Comparison of ENCODE assay signal across 10 cellular contexts in the genomic region with DNA sequence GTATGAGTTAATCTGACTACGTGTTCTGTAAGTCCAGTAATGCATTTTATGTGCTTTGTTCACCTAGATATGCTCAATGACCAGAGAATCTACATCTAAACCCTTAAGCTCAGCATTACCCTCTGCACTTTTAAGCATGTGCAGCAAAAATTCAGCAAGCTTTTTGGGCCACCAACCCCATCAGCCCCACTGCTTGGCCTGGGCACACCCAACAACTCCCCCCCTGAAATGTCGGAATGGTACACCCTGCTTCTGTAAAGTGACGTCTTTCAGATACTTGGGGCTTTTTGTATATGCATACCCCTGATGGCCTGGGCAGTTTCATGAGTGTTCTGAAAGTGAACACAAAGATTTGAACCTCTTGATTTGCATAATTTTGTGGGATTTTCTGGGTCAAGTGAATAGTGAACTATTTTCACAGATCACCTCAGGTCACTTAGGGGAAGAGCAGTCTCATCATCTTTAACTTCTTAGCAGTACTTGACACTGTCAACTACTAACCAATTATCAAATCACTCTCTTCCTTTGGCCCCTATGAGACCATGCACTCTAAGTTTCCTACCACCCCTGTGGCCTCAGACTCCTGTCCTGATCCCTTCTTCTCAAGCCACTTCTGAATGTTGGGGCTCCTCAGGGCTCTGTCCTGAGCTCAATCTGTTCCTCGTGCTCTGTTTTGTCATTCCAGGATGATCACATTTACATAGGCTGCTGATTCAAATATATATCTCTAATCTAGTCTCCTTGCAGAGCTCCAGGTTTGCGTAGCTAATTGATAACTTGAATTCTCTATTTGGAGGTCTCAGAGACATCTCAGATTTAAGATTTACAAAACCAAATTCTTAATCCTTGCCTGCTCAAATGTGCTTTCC. TPM values are rescaled to one million over a fixed set of nuclear protein-coding genes. Genes with fewer than 3 reads are reported as not detected.
DNase-seq lines count a peak whose midpoint lies in the region; ATAC-seq and TF ChIP-seq lines count a peak whose summit lies in the region.
"Had no signal": no experiment of that assay in that cellular context is flagged by ENCODE, and none has a peak within 500 bp of the region (broad histone marks: within the 10 kb centered on the region; RNA-seq: fewer than 3 reads in every experiment).

No MANE protein-coding gene starts in this region.

- no peaks in the 10 kb centered on the region for H3K9me3 ChIP-seq in upper lobe of left lung

- peaks cover 8% of the 10 kb centered on the region for H3K27me3 Mint-ChIP-seq in stimulated activated memory B cell treated with anti-CD40 and anti-IgM and Interleukin-4, amounts not matched to agents 10 μg/mL and 1 μg/mL and 100 μg/mL, for 72 hours

- WGBS in upper lobe of left lung, 2 donors = 87 to 89% methylated on average over 5 of the region's 5 CpGs

- ATAC-seq in GM21717 (IDR thresholded peaks at IDR 0.05; ENCODE audit: unreplicated experiment) (peak; percentile 89), HG03139 (IDR thresholded peaks at IDR 0.05; ENCODE audit: unreplicated experiment) (peak; percentile 87), upper lobe of left lung (ENCODE audit: low FRiP score in 2 of 2) (no peak), SK-N-SH treated with all-trans-retinoic acid at 6 μM for 48 hours (no peak)
- peak; percentile 88 for ATAC-seq in stimulated activated memory B cell treated with anti-CD40 and anti-IgM and Interleukin-4, amounts not matched to agents 10 μg/mL and 1 μg/mL and 100 μg/mL, for 72 hours

- no peak overlapping the region for H3K4me3 ChIP-seq in upper lobe of left lung

- peaks cover 0 to 4% (median 0%) of the 10 kb centered on the region in 4 donors for H3K4me1 ChIP-seq in upper lobe of left lung

- H3K9me3 Mint-ChIP-seq in stimulated activated memory B cell treated with anti-CD40 and anti-IgM and Interleukin-4, amounts not matched to agents 10 μg/mL and 1 μg/mL and 100 μg/mL, for 72 hours = peaks cover 6% of the 10 kb centered on the region

- H3K4me1 Mint-ChIP-seq in stimulated activated memory B cell treated with anti-CD40 and anti-IgM and Interleukin-4, amounts not matched to agents 10 μg/mL and 1 μg/mL and 100 μg/mL, for 72 hours = peaks cover 15% of the 10 kb centered on the region

- H3K36me3 Mint-ChIP-seq in stimulated activated memory B cell treated with anti-CD40 and anti-IgM and Interleukin-4, amounts not matched to agents 10 μg/mL and 1 μg/mL and 100 μg/mL, for 72 hours = no peaks in the 10 kb centered on the region

- H3K4me3 Mint-ChIP-seq in stimulated activated memory B cell treated with anti-CD40 and anti-IgM and Interleukin-4, amounts not matched to agents 10 μg/mL and 1 μg/mL and 100 μg/mL, for 72 hours = no peak overlapping the region

- TF ChIP-seq CTCF in upper lobe of left lung (IDR thresholded peaks at IDR 0.05) = no peak

- TF ChIP-seq POLR2A in GM18951 (IDR thresholded peaks at IDR 0.05; ENCODE audit: extremely low read depth, insufficient read depth, insufficient read length) = peak; percentile 35
- TF ChIP-seq POLR2A in upper lobe of left lung (IDR thresholded peaks at IDR 0.05) = no peak

- H3K36me3 ChIP-seq in upper lobe of left lung = no peaks in the 10 kb centered on the region

- H3K27me3 ChIP-seq in upper lobe of left lung = no peaks in the 10 kb centered on the region

- DNase-seq in 8988T (no peak), upper lobe of left lung (no peak), NCI-H1092 treated with DMSO at 0.1 percent for 48 hours (lab: John Stamatoyannopoulos, UW) (no peak)
- DNase-seq: activated T-cell treated with anti-CD3 and anti-CD28 coated beads for 4 hours, DMS153 had no signal

- peak overlapping the region; percentile 49 for H3K27ac Mint-ChIP-seq in stimulated activated memory B cell treated with anti-CD40 and anti-IgM and Interleukin-4, amounts not matched to agents 10 μg/mL and 1 μg/mL and 100 μg/mL, for 72 hours

- in situ Hi-C loops in GM18951 (cut with MboI; ENCODE audit: low sequenced_read_pairs, unreplicated experiment) = no loop called here

- no peak for TF ChIP-seq EP300 in upper lobe of left lung (IDR thresholded peaks at IDR 0.05)

- H3K27ac ChIP-seq in upper lobe of left lung = no peak overlapping the region

TF ChIP-seq in SK-N-SH treated with all-trans-retinoic acid at 6 μM for 48 hours, 23 proteins besides CTCF, POLR2A, EP300 and RAD21 (continues in another document):
- TF ChIP-seq, protein P1, sequence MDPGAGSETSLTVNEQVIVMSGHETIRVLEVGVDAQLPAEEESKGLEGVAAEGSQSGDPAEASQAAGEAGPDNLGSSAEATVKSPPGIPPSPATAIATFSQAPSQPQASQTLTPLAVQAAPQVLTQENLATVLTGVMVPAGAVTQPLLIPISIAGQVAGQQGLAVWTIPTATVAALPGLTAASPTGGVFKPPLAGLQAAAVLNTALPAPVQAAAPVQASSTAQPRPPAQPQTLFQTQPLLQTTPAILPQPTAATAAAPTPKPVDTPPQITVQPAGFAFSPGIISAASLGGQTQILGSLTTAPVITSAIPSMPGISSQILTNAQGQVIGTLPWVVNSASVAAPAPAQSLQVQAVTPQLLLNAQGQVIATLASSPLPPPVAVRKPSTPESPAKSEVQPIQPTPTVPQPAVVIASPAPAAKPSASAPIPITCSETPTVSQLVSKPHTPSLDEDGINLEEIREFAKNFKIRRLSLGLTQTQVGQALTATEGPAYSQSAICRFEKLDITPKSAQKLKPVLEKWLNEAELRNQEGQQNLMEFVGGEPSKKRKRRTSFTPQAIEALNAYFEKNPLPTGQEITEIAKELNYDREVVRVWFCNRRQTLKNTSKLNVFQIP (CRISPR knock-in tag; IDR thresholded peaks at IDR 0.05; ENCODE audit: borderline replicate concordance, low read depth) = no peak
- TF ChIP-seq TOX (CRISPR knock-in tag; IDR thresholded peaks at IDR 0.05; ENCODE audit: borderline replicate concordance) (no peak), BACH2 (CRISPR knock-in tag; IDR thresholded peaks at IDR 0.05; ENCODE audit: borderline replicate concordance) (no peak), ZNF70 (CRISPR knock-in tag; IDR thresholded peaks at IDR 0.05) (no peak), TSHZ2 (CRISPR knock-in tag; IDR thresholded peaks at IDR 0.05) (no peak), ZNF565 (CRISPR knock-in tag; conservative IDR thresholded peaks at IDR 0.05; ENCODE audit: low read depth) (no peak), ISL1 (CRISPR knock-in tag; IDR thresholded peaks at IDR 0.05) (no peak), ARNTL (CRISPR knock-in tag; IDR thresholded peaks at IDR 0.05; ENCODE audit: borderline replicate concordance, low read depth) (no peak), GLIS3 (CRISPR knock-in tag; IDR thresholded peaks at IDR 0.05) (no peak), SNAI2 (CRISPR knock-in tag; IDR thresholded peaks at IDR 0.05) (no peak), TCF4 (CRISPR knock-in tag; IDR thresholded peaks at IDR 0.05; ENCODE audit: borderline replicate concordance) (no peak), RARB (CRISPR knock-in tag; IDR thresholded peaks at IDR 0.05) (no peak), CSRNP3 (CRISPR knock-in tag; IDR thresholded peaks at IDR 0.05) (no peak)
- TF ChIP-seq, protein P2, sequence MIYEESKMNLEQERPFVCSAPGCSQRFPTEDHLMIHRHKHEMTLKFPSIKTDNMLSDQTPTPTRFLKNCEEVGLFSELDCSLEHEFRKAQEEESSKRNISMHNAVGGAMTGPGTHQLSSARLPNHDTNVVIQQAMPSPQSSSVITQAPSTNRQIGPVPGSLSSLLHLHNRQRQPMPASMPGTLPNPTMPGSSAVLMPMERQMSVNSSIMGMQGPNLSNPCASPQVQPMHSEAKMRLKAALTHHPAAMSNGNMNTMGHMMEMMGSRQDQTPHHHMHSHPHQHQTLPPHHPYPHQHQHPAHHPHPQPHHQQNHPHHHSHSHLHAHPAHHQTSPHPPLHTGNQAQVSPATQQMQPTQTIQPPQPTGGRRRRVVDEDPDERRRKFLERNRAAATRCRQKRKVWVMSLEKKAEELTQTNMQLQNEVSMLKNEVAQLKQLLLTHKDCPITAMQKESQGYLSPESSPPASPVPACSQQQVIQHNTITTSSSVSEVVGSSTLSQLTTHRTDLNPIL (CRISPR knock-in tag; IDR thresholded peaks at IDR 0.05; ENCODE audit: low read depth) = no peak

RNA-seq across cellular contexts. Expression of gene PPM1A, which starts 36.3 kb away (rescaled TPM):
- 10 to 100 TPM; 20.5 to 71.8 (median 43.7) TPM for total RNA-seq in upper lobe of left lung

RNA-seq across cellular contexts. Expression of gene DHRS7, which starts 47.5 kb away (rescaled TPM):
- total RNA-seq in upper lobe of left lung = 100 to 1,000 TPM in 1 of 6 donors, 10 to 100 TPM in 5; 52.4 to 116 (median 89.0) TPM

Comparison
In these comparisons a context has a peak if more than half of its experiments do, and no peak if none do; other contexts are left out.
1. ATAC-seq: peak in GM21717 (single experiment), HG03139 (single experiment) and stimulated activated memory B cell treated with anti-CD40 and anti-IgM and Interleukin-4, amounts not matched to agents 10 μg/mL and 1 μg/mL and 100 μg/mL, for 72 hours (single experiment); none in upper lobe of left lung (0 of 2) and SK-N-SH treated with all-trans-retinoic acid at 6 μM for 48 hours (single experiment).